ENCODE assay signal across 7 cellular contexts in the genomic region with DNA sequence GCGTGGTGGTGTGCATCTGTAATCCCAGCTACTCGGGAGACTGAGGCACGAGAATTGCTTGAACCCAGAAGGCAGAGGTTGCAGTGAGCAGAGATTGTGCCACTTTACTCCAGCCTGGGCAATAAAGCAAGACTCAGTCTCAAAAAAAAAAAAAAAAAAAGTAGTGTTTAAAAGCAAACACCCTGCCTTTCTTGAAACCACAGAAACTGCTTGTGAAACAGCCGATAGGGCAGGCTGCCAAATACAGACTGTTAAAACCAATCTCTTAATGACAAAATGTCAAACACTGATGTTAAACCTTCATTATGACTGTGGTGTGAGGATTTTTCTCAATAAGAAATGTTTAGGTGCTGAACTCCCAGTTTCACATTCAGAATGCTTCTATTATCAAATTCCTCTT. TPM values are rescaled to one million over a fixed set of nuclear protein-coding genes. Genes with fewer than 3 reads are reported as not detected.
A peak's percentile ranks its signal among the peaks of the same experiment; 100 is the strongest.
DNase-seq lines count a peak whose midpoint lies in the region; ATAC-seq and FAIRE-seq lines count a peak whose summit lies in the region.

No MANE protein-coding gene starts in this region.

- peak overlapping the region; percentile 78 to 84 for H3K4me3 Mint-ChIP-seq in effector memory CD8-positive, alpha-beta T cell

- H3K9me3 Mint-ChIP-seq in effector memory CD8-positive, alpha-beta T cell = no peaks in the 10 kb centered on the region

- FAIRE-seq in RCC 7860 (lab: Jason Lieb, UNC) = no peak

- H3K27me3 Mint-ChIP-seq in effector memory CD8-positive, alpha-beta T cell = no peaks in the 10 kb centered on the region

- H3K36me3 Mint-ChIP-seq in effector memory CD8-positive, alpha-beta T cell (ENCODE audit: insufficient read depth) = peaks cover 13% of the 10 kb centered on the region

- peak; percentile 79 for ATAC-seq in GM19455 (IDR thresholded peaks at IDR 0.05; ENCODE audit: unreplicated experiment)
- ATAC-seq in effector memory CD8-positive, alpha-beta T cell (replicated peaks) = peak; percentile 83

- DNase-seq in LHCN-M2 (ENCODE audit: low read depth) (peak; percentile 70), RCC 7860 (ENCODE audit: low spot score) (no peak), NCI-H146 treated with DMSO at 0.1 percent for 48 hours (lab: John Stamatoyannopoulos, UW; ENCODE audit: unreplicated experiment) (no peak)
- peak; percentile 40 to 82 for DNase-seq in activated CD4-positive, alpha-beta T cell treated with anti-CD3 and anti-CD28 coated beads, Interleukin-2, amount 50 U/mL, for 24 hours (ENCODE audit: low read depth in 1 of 2, low spot score in 1 of 2)
- peak; percentile 71 to 78 (median 75) for DNase-seq in effector memory CD8-positive, alpha-beta T cell
- peak; percentile 71 for DNase-seq in stimulated activated CD4-positive, alpha-beta T cell treated with anti-CD3 and anti-CD28 coated beads, Interleukin-4, amount 100 ng/mL, for 1 hour

- peaks cover 65 to 77% of the 10 kb centered on the region in 2 donors for H3K4me1 Mint-ChIP-seq in effector memory CD8-positive, alpha-beta T cell (ENCODE audit: low read depth in 2 of 2)

- peak overlapping the region; percentile 89 to 93 for H3K27ac Mint-ChIP-seq in effector memory CD8-positive, alpha-beta T cell

RNA-seq across cellular contexts. Expression of a gene that starts 27.3 kb away (rescaled TPM):
- total RNA-seq in LHCN-M2 (2014; rRNA removed) = 14.6 and 16.4 TPM in 2 replicates
- polyA plus RNA-seq in LHCN-M2 (2012) = 13.5 TPM

RNA-seq across cellular contexts. Expression of a gene that starts 50.8 kb away (rescaled TPM):
- 0.23 and 0.58 TPM in 2 replicates for total RNA-seq in LHCN-M2 (2014; rRNA removed)
- polyA plus RNA-seq in LHCN-M2 (2012) = 0.26 TPM

RNA-seq across cellular contexts. Expression of a gene that starts 53.0 kb away (rescaled TPM):
- 31.7 and 33.8 TPM in 2 replicates for total RNA-seq in LHCN-M2 (2014; rRNA removed)
- 30.0 TPM for polyA plus RNA-seq in LHCN-M2 (2012)

Comparison
In these comparisons a context has a peak if more than half of its experiments do, and no peak if none do; other contexts are left out.
1. DNase-seq: peak in LHCN-M2 (single experiment), activated CD4-positive, alpha-beta T cell treated with anti-CD3 and anti-CD28 coated beads, Interleukin-2, amount 50 U/mL, for 24 hours (2 of 2), effector memory CD8-positive, alpha-beta T cell (3 of 3) and stimulated activated CD4-positive, alpha-beta T cell treated with anti-CD3 and anti-CD28 coated beads, Interleukin-4, amount 100 ng/mL, for 1 hour (single experiment); none in RCC 7860 (single experiment) and NCI-H146 treated with DMSO at 0.1 percent for 48 hours (single experiment).